14 cellular contexts compared by ENCODE assay signal in genomic region chr21:43268086-43268803, GRCh38.
DNase-seq lines count a peak whose midpoint lies in the region; ATAC-seq and TF ChIP-seq lines count a peak whose summit lies in the region.
"Had no signal": no experiment of that assay in that cellular context is flagged by ENCODE, and none has a peak within 500 bp of the region (broad histone marks: within the 10 kb centered on the region; RNA-seq: fewer than 3 reads in every experiment).

No MANE protein-coding gene starts in this region.

- DNase-seq in BE2C (peak; percentile 38), RWPE2 (ENCODE audit: low spot score) (peak; percentile 46), left ventricle myocardium inferior (peak; percentile 5), osteoblast (ENCODE audit: insufficient read length, low spot score, missing footprints) (peak; percentile 78), SIG-M5 treated with dmso at 0.1 percent for 504 hours (lab: John Stamatoyannopoulos, UW; ENCODE audit: unreplicated experiment) (no peak), activated gamma-delta T cell (lab: John Stamatoyannopoulos, UW) (no peak), DMS 273 (lab: John Stamatoyannopoulos, UW; ENCODE audit: unreplicated experiment) (no peak)
- DNase-seq: H9, NCI-H1417 treated with DMSO at 0.1 percent for 48 hours, NCI-H2029, NCI-H748 treated with DMSO at 0.1 percent for 48 hours, OCI-M1 had no signal

- H3K4me1 ChIP-seq in BE2C (peaks cover 23% of the 10 kb centered on the region), RWPE2 (ENCODE audit: insufficient read depth, poor library complexity, severe bottlenecking) (no peaks in the 10 kb centered on the region), left ventricle myocardium inferior (no peaks in the 10 kb centered on the region), osteoblast (ENCODE audit: insufficient read depth, low read length) (no peaks in the 10 kb centered on the region)

- TF ChIP-seq CTCF in BE2C (IDR thresholded peaks at IDR 0.05; ENCODE audit: low read depth, low read length) = no peak
- no peak for TF ChIP-seq CTCF in RWPE2 (IDR thresholded peaks at IDR 0.05; ENCODE audit: poor library complexity, severe bottlenecking)
- TF ChIP-seq CTCF in left ventricle myocardium inferior (IDR thresholded peaks at IDR 0.05; ENCODE audit: borderline replicate concordance) = no peak
- no peak for TF ChIP-seq CTCF in osteoblast (IDR thresholded peaks at IDR 0.05; ENCODE audit: extremely low read depth, low read depth, low read length)

- no peaks in the 10 kb centered on the region for H3K79me2 ChIP-seq in osteoblast (ENCODE audit: insufficient read depth, low read length)

- no peaks in the 10 kb centered on the region for H3K9me3 ChIP-seq in BE2C
- no peaks in the 10 kb centered on the region for H3K9me3 ChIP-seq in RWPE2 (ENCODE audit: severe bottlenecking)
- no peaks in the 10 kb centered on the region for H3K9me3 ChIP-seq in left ventricle myocardium inferior (replicated peaks)
- no peaks in the 10 kb centered on the region for H3K9me3 ChIP-seq in osteoblast (ENCODE audit: low read depth, low read length)

- ATAC-seq in RWPE2 (ENCODE audit: low read depth) (no peak), GM21390 (IDR thresholded peaks at IDR 0.05; ENCODE audit: unreplicated experiment) (no peak)
- ATAC-seq: K562 had no signal

- H3K27ac ChIP-seq in RWPE2 (ENCODE audit: poor library complexity, severe bottlenecking) = no peak overlapping the region
- H3K27ac ChIP-seq in left ventricle myocardium inferior (replicated peaks) = no peak overlapping the region
- H3K27ac ChIP-seq in osteoblast (ENCODE audit: low read depth, low read length) = no peak overlapping the region

- H3K36me3 ChIP-seq in BE2C (no peaks in the 10 kb centered on the region), RWPE2 (ENCODE audit: low read depth) (no peaks in the 10 kb centered on the region), left ventricle myocardium inferior (no peaks in the 10 kb centered on the region), osteoblast (ENCODE audit: insufficient read depth, low read length) (no peaks in the 10 kb centered on the region)

- intact Hi-C loops in left ventricle myocardium inferior (cut with micrococcal nuclease) = no loop called here

- no peak overlapping the region for H3K4me2 ChIP-seq in osteoblast (ENCODE audit: insufficient read depth, low read length)

- H3K27me3 ChIP-seq in BE2C (no peaks in the 10 kb centered on the region), RWPE2 (ENCODE audit: insufficient read depth, poor library complexity, severe bottlenecking) (no peaks in the 10 kb centered on the region), left ventricle myocardium inferior (ENCODE audit: low read depth) (peaks cover 16% of the 10 kb centered on the region), osteoblast (ENCODE audit: insufficient read depth, low read length) (peaks cover 20% of the 10 kb centered on the region)

- no peak overlapping the region for H3K4me3 ChIP-seq in BE2C (ENCODE audit: low read depth, low read length)
- H3K4me3 ChIP-seq in RWPE2 (ENCODE audit: severe bottlenecking) = no peak overlapping the region
- H3K4me3 ChIP-seq in left ventricle myocardium inferior = no peak overlapping the region
- no peak overlapping the region for H3K4me3 ChIP-seq in osteoblast (ENCODE audit: insufficient read depth, low read length)
- H3K4me3 ChIP-seq: K562 had no signal

- H4K20me1 ChIP-seq in osteoblast (ENCODE audit: insufficient read depth, low read length) = no peaks in the 10 kb centered on the region

- H2AFZ ChIP-seq in osteoblast (ENCODE audit: low read length) = no peak overlapping the region

Comparison
In these comparisons a context has a peak if more than half of its experiments do, and no peak if none do; other contexts are left out.
1. DNase-seq: peak in BE2C (single experiment), RWPE2 (single experiment), left ventricle myocardium inferior (single experiment) and osteoblast (single experiment); none in SIG-M5 treated with dmso at 0.1 percent for 504 hours (single experiment), activated gamma-delta T cell (single experiment) and DMS 273 (single experiment).